8 cellular contexts compared by ENCODE assay signal in genomic region chr15:90883971-90884718, GRCh38. TPM values are rescaled to one million over a fixed set of nuclear protein-coding genes. Genes with fewer than 3 reads are reported as not detected.
A peak's percentile ranks its signal among the peaks of the same experiment; 100 is the strongest.
DNase-seq lines count a peak whose midpoint lies in the region; ATAC-seq and TF ChIP-seq lines count a peak whose summit lies in the region.

Gene FES, plus strand, starts transcription at chr15:90884504. Its CDS starts 542 bp downstream, at chr15:90885046.

- intact Hi-C loops in CD14-positive monocyte (cut with micrococcal nuclease) (loop anchor here (2.0 to 10.0 kb wide), 2 partner anchors 15 to 169 kb away; partner anchors contain the start of genes BLM (in 1 of the 2) and FURIN (in 1 of the 2)), colonic mucosa (cut with DNase I) (no loop called here)

- peak in 1 of 2 donors; percentile 1 for TF ChIP-seq RAD21 in liver (IDR thresholded peaks at IDR 0.05)

- H3K36me3 ChIP-seq in colonic mucosa (no peaks in the 10 kb centered on the region), liver (ENCODE audit: control insufficient read depth in 4 of 4, insufficient read depth in 3 of 4, low read depth in 1 of 4, low read length in 3 of 4) (peaks cover 6 to 37% (median 16%) of the 10 kb centered on the region in 4 donors)

- peak within 1 kb of the TSS; percentile 93 to 98 for H3K4me3 Mint-ChIP-seq in CD14-positive monocyte

- H3K27me3 Mint-ChIP-seq in CD14-positive monocyte (ENCODE audit: low read depth in 3 of 3): peaks cover 0 to 1% (median 0%) of the 10 kb centered on the region in 3 donors

- 6% methylated on average over 59 of the region's 59 CpGs for WGBS in liver

- H3K9ac ChIP-seq in colonic mucosa (ENCODE audit: low read depth in 2 of 2, low read length in 2 of 2): peak within 1 kb of the TSS; percentile 80 to 85
- H3K9ac ChIP-seq in liver (ENCODE audit: low read depth in 1 of 2, low read length in 2 of 2): peak within 1 kb of the TSS; percentile 32 to 76

- peaks cover 42% of the 10 kb centered on the region for H3K4me1 Mint-ChIP-seq in CD14-positive monocyte

- peaks cover 46 to 66% of the 10 kb centered on the region in 2 donors for H3K36me3 Mint-ChIP-seq in CD14-positive monocyte

- no peaks in the 10 kb centered on the region for H3K9me3 Mint-ChIP-seq in CD14-positive monocyte

- peak within 1 kb of the TSS; percentile 81 to 96 (median 94) for H3K27ac Mint-ChIP-seq in CD14-positive monocyte

- no peak for ATAC-seq in GM21723 (IDR thresholded peaks at IDR 0.05; ENCODE audit: unreplicated experiment)

- no peaks in the 10 kb centered on the region for H3K9me3 ChIP-seq in colonic mucosa
- no peaks in the 10 kb centered on the region for H3K9me3 ChIP-seq in liver (ENCODE audit: control insufficient read depth in 4 of 4, low read length in 3 of 4)

- DNase-seq in CD14-positive monocyte (ENCODE audit: low spot score) (peak; percentile 82), Kasumi-1 (lab: John Stamatoyannopoulos, UW) (peak; percentile 50 to 62), colonic mucosa (peak; percentile 57), substantia nigra (lab: John Stamatoyannopoulos, UW) (peak in 16 of 49 donors; percentile 17 to 59 (median 37)), NCI-H146 (lab: John Stamatoyannopoulos, UW) (no peak), A172 (ENCODE audit: low spot score) (no peak)

- peak within 1 kb of the TSS; percentile 89 for H3K27ac ChIP-seq in colonic mucosa
- peak within 1 kb of the TSS; percentile 90 for H3K27ac ChIP-seq in liver (ENCODE audit: low read depth in 1 of 2, low read length in 2 of 2)
- peak within 1 kb of the TSS; percentile 68 for H3K27ac ChIP-seq in substantia nigra (ENCODE audit: low read depth, low read length, poor library complexity, severe bottlenecking)

- TF ChIP-seq CTCF in CD14-positive monocyte (IDR thresholded peaks at IDR 0.05) (no peak), colonic mucosa (IDR thresholded peaks at IDR 0.05) (no peak), liver (IDR thresholded peaks at IDR 0.05; ENCODE audit: low read depth, low read length, missing input control) (no peak)

- H3K4me1 ChIP-seq in colonic mucosa: peaks cover 5% of the 10 kb centered on the region
- H3K4me1 ChIP-seq in liver (ENCODE audit: control insufficient read depth in 4 of 4, insufficient read depth in 4 of 4, low read length in 3 of 4): peaks cover 14 to 77% (median 64%) of the 10 kb centered on the region in 4 donors

- H3K27me3 ChIP-seq in colonic mucosa: no peaks in the 10 kb centered on the region
- no peaks in the 10 kb centered on the region for H3K27me3 ChIP-seq in liver (ENCODE audit: control insufficient read depth in 4 of 4, insufficient read depth in 4 of 4, low read length in 3 of 4)

- H3K4me3 ChIP-seq in colonic mucosa (peak within 1 kb of the TSS; percentile 47), liver (ENCODE audit: low read depth in 1 of 3, low read length in 3 of 3) (peak within 1 kb of the TSS; percentile 54 to 67 (median 64))

TF ChIP-seq in liver, 16 proteins besides CTCF, POLR2A, EP300 and RAD21:
- TF ChIP-seq, protein P1, sequence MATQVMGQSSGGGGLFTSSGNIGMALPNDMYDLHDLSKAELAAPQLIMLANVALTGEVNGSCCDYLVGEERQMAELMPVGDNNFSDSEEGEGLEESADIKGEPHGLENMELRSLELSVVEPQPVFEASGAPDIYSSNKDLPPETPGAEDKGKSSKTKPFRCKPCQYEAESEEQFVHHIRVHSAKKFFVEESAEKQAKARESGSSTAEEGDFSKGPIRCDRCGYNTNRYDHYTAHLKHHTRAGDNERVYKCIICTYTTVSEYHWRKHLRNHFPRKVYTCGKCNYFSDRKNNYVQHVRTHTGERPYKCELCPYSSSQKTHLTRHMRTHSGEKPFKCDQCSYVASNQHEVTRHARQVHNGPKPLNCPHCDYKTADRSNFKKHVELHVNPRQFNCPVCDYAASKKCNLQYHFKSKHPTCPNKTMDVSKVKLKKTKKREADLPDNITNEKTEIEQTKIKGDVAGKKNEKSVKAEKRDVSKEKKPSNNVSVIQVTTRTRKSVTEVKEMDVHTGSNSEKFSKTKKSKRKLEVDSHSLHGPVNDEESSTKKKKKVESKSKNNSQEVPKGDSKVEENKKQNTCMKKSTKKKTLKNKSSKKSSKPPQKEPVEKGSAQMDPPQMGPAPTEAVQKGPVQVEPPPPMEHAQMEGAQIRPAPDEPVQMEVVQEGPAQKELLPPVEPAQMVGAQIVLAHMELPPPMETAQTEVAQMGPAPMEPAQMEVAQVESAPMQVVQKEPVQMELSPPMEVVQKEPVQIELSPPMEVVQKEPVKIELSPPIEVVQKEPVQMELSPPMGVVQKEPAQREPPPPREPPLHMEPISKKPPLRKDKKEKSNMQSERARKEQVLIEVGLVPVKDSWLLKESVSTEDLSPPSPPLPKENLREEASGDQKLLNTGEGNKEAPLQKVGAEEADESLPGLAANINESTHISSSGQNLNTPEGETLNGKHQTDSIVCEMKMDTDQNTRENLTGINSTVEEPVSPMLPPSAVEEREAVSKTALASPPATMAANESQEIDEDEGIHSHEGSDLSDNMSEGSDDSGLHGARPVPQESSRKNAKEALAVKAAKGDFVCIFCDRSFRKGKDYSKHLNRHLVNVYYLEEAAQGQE (IDR thresholded peaks at IDR 0.05): peak; percentile 17
- TF ChIP-seq JUND (IDR thresholded peaks at IDR 0.05): no peak

RNA-seq across cellular contexts. Expression of gene FES, which starts in this region (rescaled TPM):
- polyA plus RNA-seq in CD14-positive monocyte: 100 to 1,000 TPM; 140 to 157 TPM
- total RNA-seq in colonic mucosa: 1 to 10 TPM; 6.5 to 8.8 TPM
- 10 to 100 TPM; 42.8 to 43.1 TPM for total RNA-seq in liver
- 10 to 100 TPM; 12.1 to 14.7 TPM for polyA plus RNA-seq in liver
- 0.12 and 0.14 TPM in 2 replicates for total RNA-seq in A172 (2014; rRNA removed; shearing (Covaris generic))

Comparison
In these comparisons a context has a peak if more than half of its experiments do, and no peak if none do; other contexts are left out.
1. RNA of gene FES (total RNA-seq): 42.8 to 43.1 TPM in liver; 6.5 to 8.8 TPM in colonic mucosa and 0.12 to 0.14 TPM in A172; every median in the first group is over 4 times any median in the second.
2. RNA of gene FES (polyA plus RNA-seq): 140 to 157 TPM in CD14-positive monocyte; 12.1 to 14.7 TPM in liver; every median in the first group is over 4 times any median in the second.
3. DNase-seq: peak in CD14-positive monocyte (single experiment), Kasumi-1 (2 of 2) and colonic mucosa (single experiment); none in NCI-H146 (single experiment) and A172 (single experiment).
4. Peak in every context shown above with its lines, with median percentiles within 50 percentile points of each other: H3K27ac ChIP-seq.